Comparison of ENCODE assay signal across 21 cellular contexts in the genomic region with DNA sequence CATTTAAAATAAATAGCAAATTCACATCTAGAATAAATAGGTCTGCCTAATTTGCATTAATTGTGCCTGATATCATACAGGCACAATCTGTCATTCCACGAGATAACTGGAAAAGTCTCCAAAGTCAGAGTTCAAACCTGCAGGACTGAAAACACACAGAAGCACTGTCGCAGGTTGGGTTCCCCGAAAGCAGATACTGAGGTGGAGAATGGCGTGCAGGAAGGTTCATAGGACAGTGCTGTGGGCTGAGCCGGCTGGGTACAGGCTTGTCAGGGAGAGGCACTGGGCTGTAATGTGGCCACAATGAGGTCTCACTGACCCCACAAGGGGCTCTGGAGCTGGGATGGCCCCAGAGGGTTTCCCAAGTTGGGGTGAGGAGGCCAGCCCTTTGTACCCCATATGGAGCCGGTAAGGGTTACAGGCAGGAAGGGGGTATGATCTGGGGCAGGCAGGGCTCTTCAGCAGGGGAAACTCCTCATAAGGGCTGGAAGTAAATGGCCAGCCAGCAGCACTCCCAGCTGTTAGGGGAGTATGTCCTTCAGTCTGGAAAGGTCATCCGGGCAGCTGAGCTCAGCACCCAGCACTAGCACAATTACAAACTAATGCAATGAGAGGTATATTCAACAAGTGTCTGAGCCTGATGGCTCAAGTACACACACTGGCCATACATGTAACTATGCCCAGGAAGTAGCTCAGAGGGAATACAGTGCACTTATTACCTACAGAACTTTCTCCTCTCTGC.
DNase-seq lines count a peak whose midpoint lies in the region; ATAC-seq, FAIRE-seq and TF ChIP-seq lines count a peak whose summit lies in the region.
"Had no signal": no experiment of that assay in that cellular context is flagged by ENCODE, and none has a peak within 500 bp of the region (broad histone marks: within the 10 kb centered on the region; RNA-seq: fewer than 3 reads in every experiment).

No MANE protein-coding gene starts in this region.

- H3K9me3 ChIP-seq in HEK293 (ENCODE audit: control insufficient read depth, insufficient read depth, low read depth, low read length) (no peaks in the 10 kb centered on the region), H1 (ENCODE audit: insufficient read depth in 2 of 2, low read depth in 1 of 2, low read length in 1 of 2) (no peaks in the 10 kb centered on the region), neuronal stem cell (replicated peaks in 1 of 2; ENCODE audit: control insufficient read depth in 2 of 2, insufficient read depth in 1 of 2, low read depth in 1 of 2, low read length in 2 of 2) (no peaks in the 10 kb centered on the region), stomach smooth muscle (ENCODE audit: control insufficient read depth in 2 of 2, low read length in 2 of 2) (no peaks in the 10 kb centered on the region)
- H3K9me3 ChIP-seq: Caco-2, HAP-1 had no signal

- WGBS in H1 (ENCODE audit: extremely low coverage in 1 of 2, insufficient coverage in 1 of 2, insufficient read length in 1 of 2, insufficient replicate concordance in 2 of 2, low coverage in 1 of 2, low lambda C conversion rate in 2 of 2, missing lambda C conversion rate in 1 of 2), 2 experiments: 74% methylated on average over 7 of the region's 7 CpGs; no CpG with 5 or more reads in 1 of the 2 experiments
- no CpG with 5 or more reads among the region's 7 CpGs for WGBS in neuronal stem cell (ENCODE audit: extremely low coverage in 2 of 2, insufficient read length in 2 of 2, insufficient replicate concordance in 1 of 2), 2 donors

- FAIRE-seq in H1 (lab: Jason Lieb, UNC): no peak
- FAIRE-seq: GM12878, RCC 7860 had no signal

- H2AK5ac ChIP-seq in H1 (ENCODE audit: low read depth, low read length): no peak overlapping the region
- no peak overlapping the region for H2AK5ac ChIP-seq in neuronal stem cell (ENCODE audit: low read depth, low read length)

- H4K20me1 ChIP-seq in H1 (replicated peaks in 1 of 2; ENCODE audit: control insufficient read depth in 1 of 2, insufficient read depth in 2 of 2, low read length in 2 of 2): no peaks in the 10 kb centered on the region

- no peaks in the 10 kb centered on the region for H3K79me2 ChIP-seq in H1 (ENCODE audit: control insufficient read depth in 1 of 2, insufficient read depth in 2 of 2, low read length in 2 of 2)

- ATAC-seq in HG02840 (IDR thresholded peaks at IDR 0.05; ENCODE audit: low FRiP score, unreplicated experiment): no peak
- ATAC-seq: GM12878 had no signal

- TF ChIP-seq POLR2A in H1 (IDR thresholded peaks at IDR 0.05; ENCODE audit: control extremely low read depth in 1 of 2, low read depth in 2 of 2, low read length in 2 of 2): no peak

- H2BK15ac ChIP-seq in H1 (ENCODE audit: low read length) (no peak overlapping the region), neuronal stem cell (ENCODE audit: low read length) (no peak overlapping the region)

- H3K4me1 ChIP-seq in HEK293 (ENCODE audit: control insufficient read depth, insufficient read depth, low read length) (peaks cover 2% of the 10 kb centered on the region; the same call in 1 of the 2 replicates), H1 (replicated peaks in 1 of 4; ENCODE audit: control insufficient read depth in 3 of 4, insufficient read depth in 4 of 4, low read length in 3 of 4) (peaks cover 0 to 10% (median 8%) of the 10 kb centered on the region in 4 experiments; a peak in 6 of 7 replicates), neuronal stem cell (ENCODE audit: control insufficient read depth in 2 of 2, insufficient read depth in 1 of 2, low read depth in 1 of 2, low read length in 2 of 2) (peaks cover 0 to 12% of the 10 kb centered on the region in 2 donors), stomach smooth muscle (ENCODE audit: control insufficient read depth, insufficient read depth, low read length) (peaks cover 20% of the 10 kb centered on the region)
- H3K4me1 ChIP-seq: Caco-2, HAP-1 had no signal

- H4K8ac ChIP-seq in H1 (ENCODE audit: extremely low read depth, insufficient read depth, low read length) (no peak overlapping the region), neuronal stem cell (ENCODE audit: low read depth, low read length) (no peak overlapping the region)

- H3K23ac ChIP-seq in H1 (ENCODE audit: insufficient read length) (no peak overlapping the region), neuronal stem cell (ENCODE audit: low read depth, low read length, poor library complexity) (no peak overlapping the region)

- H4K91ac ChIP-seq in H1 (replicated peaks; ENCODE audit: insufficient read length, low read length) (no peak overlapping the region), neuronal stem cell (ENCODE audit: low read depth, low read length, poor library complexity) (no peak overlapping the region)

- no peak overlapping the region for H2BK120ac ChIP-seq in H1 (replicated peaks; ENCODE audit: low read depth, low read length)
- no peak overlapping the region for H2BK120ac ChIP-seq in neuronal stem cell (ENCODE audit: low read depth, low read length)

- no peak overlapping the region for H4K5ac ChIP-seq in H1 (ENCODE audit: insufficient read length, low read depth, low read length)

- H3K79me1 ChIP-seq in H1 (ENCODE audit: low read depth, low read length): no peaks in the 10 kb centered on the region
- no peaks in the 10 kb centered on the region for H3K79me1 ChIP-seq in neuronal stem cell (ENCODE audit: low read depth, low read length)

- H3K27ac ChIP-seq in HEK293 (ENCODE audit: extremely low read depth, low read depth, low read length): no peak overlapping the region
- H3K27ac ChIP-seq in H1 (ENCODE audit: low read depth, low read length): no peak overlapping the region
- H3K27ac ChIP-seq in neuronal stem cell (replicated peaks; ENCODE audit: low read length): no peak overlapping the region
- H3K27ac ChIP-seq in stomach smooth muscle (ENCODE audit: low read length): peak overlapping the region; percentile 31
- H3K27ac ChIP-seq: HL-60, KMS-11 had no signal

- 0 out of 2 replicates have a peak overlapping the region, but pooled peaks have one; percentile 32 for H2BK20ac ChIP-seq in H1 (ENCODE audit: low read length)

- no peak overlapping the region for H3K9ac ChIP-seq in H1 (replicated peaks in 1 of 4; ENCODE audit: extremely low read depth in 1 of 4, low read depth in 3 of 4, low read length in 3 of 4)
- H3K9ac ChIP-seq in neuronal stem cell (ENCODE audit: low read depth, low read length, poor library complexity): no peak overlapping the region
- H3K9ac ChIP-seq in stomach smooth muscle (ENCODE audit: low read length in 2 of 2): peak overlapping the region in 1 of 2 donors; percentile 5
- H3K9ac ChIP-seq: KMS-11 had no signal

- H3K18ac ChIP-seq in H1 (ENCODE audit: extremely low read depth, low read length) (no peak overlapping the region), neuronal stem cell (ENCODE audit: low read length) (peak overlapping the region; percentile 0)

- no peak overlapping the region for H3K4me2 ChIP-seq in H1 (ENCODE audit: insufficient read depth in 1 of 2, low read depth in 2 of 2, low read length in 2 of 2)
- H3K4me2 ChIP-seq in neuronal stem cell (ENCODE audit: insufficient read depth, low read length, poor library complexity, severe bottlenecking): no peak overlapping the region
- H3K4me2 ChIP-seq: KMS-11 had no signal

- TF ChIP-seq RAD21 in H1 (IDR thresholded peaks at IDR 0.05 in 1 of 2, conservative IDR thresholded peaks at IDR 0.05 in 1 of 2; ENCODE audit: low read depth in 2 of 2, low read length in 2 of 2): no peak

- H2BK12ac ChIP-seq in H1 (ENCODE audit: low read depth, low read length) (no peak overlapping the region), neuronal stem cell (ENCODE audit: low read length) (no peak overlapping the region)

- no peaks in the 10 kb centered on the region for H3K27me3 ChIP-seq in H1 (replicated peaks in 1 of 4; ENCODE audit: control insufficient read depth in 3 of 4, extremely low read depth in 1 of 4, insufficient read depth in 3 of 4, low read length in 3 of 4)
- H3K27me3 ChIP-seq in neuronal stem cell (ENCODE audit: control insufficient read depth in 3 of 3, insufficient read depth in 3 of 3, low read depth in 1 of 3, low read length in 3 of 3): no peaks in the 10 kb centered on the region
- no peaks in the 10 kb centered on the region for H3K27me3 ChIP-seq in stomach smooth muscle (ENCODE audit: control insufficient read depth in 1 of 2, insufficient read depth in 2 of 2, low read length in 2 of 2)

- TF ChIP-seq EP300 in H1 (IDR thresholded peaks at IDR 0.05; ENCODE audit: borderline replicate concordance in 1 of 2, low read depth in 2 of 2, low read length in 2 of 2): no peak

- no peak for DNase-seq in H1 (ENCODE audit: low read depth in 1 of 2, low spot score in 2 of 2)
- no peak for DNase-seq in neuronal stem cell (ENCODE audit: low spot score)
- no peak for DNase-seq in DMS79 treated with DMSO at 0.1 percent for 48 hours (lab: John Stamatoyannopoulos, UW)
- no peak for DNase-seq in NCI-H2227 treated with DMSO at 0.1 percent for 48 hours (lab: John Stamatoyannopoulos, UW)
- DNase-seq: Caco-2; CD4-positive, CD25-positive, alpha-beta regulatory T cell; DMS 273 treated with DMSO at 0.1 percent for 48 hours; DND-41; NCI-H1417; NCI-H187; NCI-H446 treated with DMSO at 0.1 percent for 48 hours; NCI-H526 treated with DMSO at 0.1 percent for 48 hours; OCI-M1 had no signal

- CTCF ChIA-PET in HEK293 (lab: Yijun Ruan, JAX) (interaction anchor here (0.7 to 4.9 kb wide), 3 partner anchors 98 to 337 kb away, joined by 3 to 43 read pairs (median 8); no protein-coding TSS in a partner anchor), H1 (lab: Charles Lee; ENCODE audit: partially characterized antibody) (interaction anchor here (0.9 to 3.2 kb wide), 11 partner anchors 9 to 97 kb away, joined by 3 to 26 read pairs (median 4); no protein-coding TSS in a partner anchor)

- POLR2A ChIA-PET in HEK293 (lab: Yijun Ruan, JAX) (no interaction called here), H1 (lab: Charles Lee; ENCODE audit: partially characterized antibody) (interaction anchor here (0.9 kb wide), 1 partner anchor 17 kb away, joined by 3 read pairs; no protein-coding TSS in a partner anchor)

- H3K56ac ChIP-seq in H1 (replicated peaks; ENCODE audit: insufficient read length, low read depth, low read length): no peak overlapping the region

- TF ChIP-seq CTCF in HEK293 (tag by site-specific recombination; IDR thresholded peaks at IDR 0.05) (no peak), H1 (IDR thresholded peaks at IDR 0.05; ENCODE audit: control extremely low read depth in 1 of 3, insufficient read depth in 1 of 3, low read depth in 1 of 3, low read length in 3 of 3) (no peak)

- H3K36me3 ChIP-seq in HEK293 (ENCODE audit: control insufficient read depth in 2 of 2, insufficient read depth in 1 of 2, low read length in 2 of 2): peaks cover 0 to 33% of the 10 kb centered on the region in 2 experiments; a peak in 2 of 3 replicates
- peaks cover 7 to 15% (median 8%) of the 10 kb centered on the region in 4 experiments; a peak in 6 of 8 replicates for H3K36me3 ChIP-seq in H1 (ENCODE audit: control insufficient read depth in 2 of 4, insufficient read depth in 4 of 4, low read length in 3 of 4)
- peaks cover 3 to 23% of the 10 kb centered on the region in 2 donors for H3K36me3 ChIP-seq in neuronal stem cell (replicated peaks in 1 of 2; ENCODE audit: control insufficient read depth in 2 of 2, insufficient read depth in 2 of 2, low read length in 2 of 2)
- peaks cover 34 to 41% of the 10 kb centered on the region in 2 donors for H3K36me3 ChIP-seq in stomach smooth muscle (ENCODE audit: control insufficient read depth in 2 of 2, insufficient read depth in 2 of 2, low read length in 2 of 2)

- no peak overlapping the region for H2BK5ac ChIP-seq in H1 (ENCODE audit: low read depth, low read length)
- H2BK5ac ChIP-seq in neuronal stem cell (ENCODE audit: low read length): no peak overlapping the region

- no peak overlapping the region for H2AFZ ChIP-seq in H1 (ENCODE audit: low read length)
- H2AFZ ChIP-seq in neuronal stem cell (ENCODE audit: low read length): no peak overlapping the region

- H3K23me2 ChIP-seq in H1 (ENCODE audit: low read depth, low read length): no peaks in the 10 kb centered on the region

- no peak overlapping the region for H3K4ac ChIP-seq in H1 (replicated peaks; ENCODE audit: insufficient read length, low read depth, low read length)
- no peak overlapping the region for H3K4ac ChIP-seq in neuronal stem cell (ENCODE audit: low read length)

- H3K4me3 ChIP-seq in HEK293 (ENCODE audit: low read depth, low read length): no peak overlapping the region
- no peak overlapping the region for H3K4me3 ChIP-seq in H1 (ENCODE audit: extremely low read depth in 1 of 4, insufficient read depth in 2 of 4, low read depth in 3 of 4, low read length in 4 of 4)
- H3K4me3 ChIP-seq in neuronal stem cell (ENCODE audit: low read length in 2 of 2): peak overlapping the region in 1 of 2 donors; percentile 38
- peak overlapping the region in 1 of 2 donors; percentile 8 for H3K4me3 ChIP-seq in stomach smooth muscle (ENCODE audit: low read length in 2 of 2)
- H3K4me3 ChIP-seq: GM12878, HAP-1 had no signal

- H3K14ac ChIP-seq in H1 (ENCODE audit: insufficient read length) (no peak overlapping the region), neuronal stem cell (ENCODE audit: low read length) (no peak overlapping the region)
